In genomic region chr1:9942939-9943807, GRCh38 we compare ENCODE assay signal across 8 cellular contexts. TPM values are rescaled to one million over a fixed set of nuclear protein-coding genes. Genes with fewer than 3 reads are reported as not detected.
DNase-seq lines count a peak whose midpoint lies in the region; ATAC-seq and TF ChIP-seq lines count a peak whose summit lies in the region.

LZIC (minus strand) TSS chr1:9943391; CDS start chr1:9936619, 6,772 bp downstream.
NMNAT1 (plus strand) TSS chr1:9943475; CDS start chr1:9972074, 28,599 bp downstream.

- peaks cover 20% of the 10 kb centered on the region for H3K4me1 Mint-ChIP-seq in activated T-cell treated with anti-CD3 and anti-CD28 coated beads, Interleukin-2, amount 50 U/mL, for 4 hours (ENCODE audit: low read depth)

- peak within 1 kb of the TSS; percentile 99 for H3K4me3 Mint-ChIP-seq in activated T-cell treated with anti-CD3 and anti-CD28 coated beads, Interleukin-2, amount 50 U/mL, for 4 hours

- ATAC-seq in GM21619 (IDR thresholded peaks at IDR 0.05; ENCODE audit: unreplicated experiment), result peak; percentile 92
- ATAC-seq in activated T-cell treated with anti-CD3 and anti-CD28 coated beads, Interleukin-2, amount 50 U/mL, for 4 hours, result peak; percentile 98

- H3K36me3 Mint-ChIP-seq in activated T-cell treated with anti-CD3 and anti-CD28 coated beads, Interleukin-2, amount 50 U/mL, for 4 hours (ENCODE audit: insufficient read depth), result peaks cover 15% of the 10 kb centered on the region

- no peaks in the 10 kb centered on the region for H3K9me3 Mint-ChIP-seq in activated T-cell treated with anti-CD3 and anti-CD28 coated beads, Interleukin-2, amount 50 U/mL, for 4 hours

- TF ChIP-seq EP300 in Ishikawa (IDR thresholded peaks at IDR 0.05; ENCODE audit: borderline replicate concordance) (peak; percentile 46; the same call in 1 of the 2 replicates), esophagus muscularis mucosa (IDR thresholded peaks at IDR 0.05) (no peak)

- peak within 1 kb of the TSS; percentile 85 to 93 (median 92) for H3K27ac ChIP-seq in esophagus muscularis mucosa (replicated peaks in 1 of 4)
- H3K27ac ChIP-seq in muscle layer of duodenum (ENCODE audit: low read length), result peak within 1 kb of the TSS; percentile 100

- peak within 1 kb of the TSS; percentile 72 to 93 (median 78) for H3K4me3 ChIP-seq in esophagus muscularis mucosa
- H3K4me3 ChIP-seq in muscle layer of duodenum (ENCODE audit: low read depth in 1 of 2, low read length in 2 of 2), result peak within 1 kb of the TSS; percentile 95 to 99

- TF ChIP-seq RAD21 in Ishikawa (IDR thresholded peaks at IDR 0.05; ENCODE audit: low read depth), result no peak

- peak; percentile 62 for TF ChIP-seq POLR2A in esophagus muscularis mucosa (IDR thresholded peaks at IDR 0.05; ENCODE audit: low read depth)

- TF ChIP-seq CTCF in esophagus muscularis mucosa (IDR thresholded peaks at IDR 0.05), result peak in 2 of 3 experiments; percentile 15 to 35

- no peaks in the 10 kb centered on the region for H3K9me3 ChIP-seq in esophagus muscularis mucosa
- H3K9me3 ChIP-seq in muscle layer of duodenum (ENCODE audit: control insufficient read depth in 1 of 2, low read length in 2 of 2), result no peaks in the 10 kb centered on the region

- no peaks in the 10 kb centered on the region for H3K27me3 Mint-ChIP-seq in activated T-cell treated with anti-CD3 and anti-CD28 coated beads, Interleukin-2, amount 50 U/mL, for 4 hours (ENCODE audit: low read depth)

- H3K4me1 ChIP-seq in esophagus muscularis mucosa, result peaks cover 15 to 41% (median 23%) of the 10 kb centered on the region in 4 donors
- H3K4me1 ChIP-seq in muscle layer of duodenum (ENCODE audit: control insufficient read depth in 1 of 2, insufficient read depth in 2 of 2, low read length in 2 of 2), result peaks cover 4 to 24% of the 10 kb centered on the region in 2 donors

- H3K36me3 ChIP-seq in esophagus muscularis mucosa (peaks cover 0 to 32% (median 14%) of the 10 kb centered on the region in 4 donors), muscle layer of duodenum (ENCODE audit: control insufficient read depth in 1 of 2, insufficient read depth in 2 of 2, low read length in 2 of 2) (peaks cover 0 to 18% of the 10 kb centered on the region in 2 donors)

- no peaks in the 10 kb centered on the region for H3K27me3 ChIP-seq in esophagus muscularis mucosa
- no peaks in the 10 kb centered on the region for H3K27me3 ChIP-seq in muscle layer of duodenum (ENCODE audit: low read depth, low read length)

- 0% methylated on average over 20 of the region's 55 CpGs for WGBS in esophagus muscularis mucosa

- DNase-seq in DMS153 treated with DMSO at 0.1 percent for 48 hours (lab: John Stamatoyannopoulos, UW; ENCODE audit: unreplicated experiment), result peak; percentile 91
- DNase-seq in activated T-cell treated with anti-CD3 and anti-CD28 coated beads, Interleukin-2, amount 50 U/mL, for 4 hours, result peak; percentile 83
- DNase-seq in esophagus muscularis mucosa (ENCODE audit: extremely low spot score), result peak; percentile 98
- peak; percentile 79 to 84 for DNase-seq in stimulated activated CD8-positive, alpha-beta memory T cell treated with anti-CD3 and anti-CD28 coated beads, Interleukin-7, amount 100 ng/mL, for 1 hour (ENCODE audit: low read depth in 2 of 2)

- intact Hi-C loops in esophagus muscularis mucosa (cut with DNase I), result loop anchor here (2.0 kb wide), 1 partner anchor 68 kb away; no protein-coding TSS in a partner anchor

TF ChIP-seq in Ishikawa, 13 proteins besides CTCF, POLR2A, EP300 and RAD21 (continues in another document):
- TF ChIP-seq CEBPB (IDR thresholded peaks at IDR 0.05) (no peak), REST (IDR thresholded peaks at IDR 0.05; ENCODE audit: low read depth) (peak; percentile 33; the same call in 1 of the 2 replicates), TCF12 (IDR thresholded peaks at IDR 0.05; ENCODE audit: low read depth) (peak; percentile 88; the same call in 1 of the 2 replicates), ZBTB7A (IDR thresholded peaks at IDR 0.05; ENCODE audit: low read depth) (no peak), MAX (IDR thresholded peaks at IDR 0.05) (peak; percentile 87), EGR1 (IDR thresholded peaks at IDR 0.05) (0 out of 2 replicates have a peak, but pooled peaks have one; percentile 5), NFIC (IDR thresholded peaks at IDR 0.05) (peak; percentile 53), YY1 (IDR thresholded peaks at IDR 0.05; ENCODE audit: low read depth) (peak; percentile 71), FOXM1 (IDR thresholded peaks at IDR 0.05; ENCODE audit: borderline replicate concordance, low read depth) (no peak), TEAD4 (IDR thresholded peaks at IDR 0.05) (peak; percentile 21; the same call in 1 of the 2 replicates)

TF ChIP-seq in PFSK-1, 5 proteins besides CTCF, POLR2A, EP300 and RAD21:
- TF ChIP-seq REST (IDR thresholded peaks at IDR 0.05; ENCODE audit: insufficient read depth in 1 of 2, low read depth in 2 of 2, low read length in 2 of 2) (0 out of 4 replicates have a peak, but pooled peaks have one; percentile 13 to 45), FOXP2 (optimal IDR thresholded peaks at IDR 0.05; ENCODE audit: borderline replicate concordance, extremely low read depth, extremely low read length, insufficient read depth) (peak; percentile 74), SIN3A (IDR thresholded peaks at IDR 0.05; ENCODE audit: borderline replicate concordance, insufficient read depth, low read length) (peak; percentile 76), TAF1 (IDR thresholded peaks at IDR 0.05; ENCODE audit: borderline replicate concordance, insufficient read depth, low read length) (peak; percentile 87; the same call in 1 of the 2 replicates), POLR2AphosphoS5 (IDR thresholded peaks at IDR 0.05; ENCODE audit: low read depth, low read length) (peak; percentile 81)

RNA-seq across cellular contexts. Expression of gene LZIC, which starts in this region (rescaled TPM):
- 13.8 TPM for polyA plus RNA-seq in PFSK-1 (2012; ENCODE audit: insufficient read length, low read depth)
- total RNA-seq in activated T-cell treated with anti-CD3 and anti-CD28 coated beads, Interleukin-2, amount 50 U/mL, for 4 hours, result 10 to 100 TPM; 31.4 to 35.5 (median 35.5) TPM
- total RNA-seq in esophagus muscularis mucosa, result 10 to 100 TPM; 25.4 to 30.6 (median 27.7) TPM

RNA-seq across cellular contexts. Expression of gene NMNAT1, which starts in this region (rescaled TPM):
- 6.0 TPM for polyA plus RNA-seq in PFSK-1 (2012; ENCODE audit: insufficient read length, low read depth)
- 1 to 10 TPM; 3.8 to 5.9 (median 4.4) TPM for total RNA-seq in activated T-cell treated with anti-CD3 and anti-CD28 coated beads, Interleukin-2, amount 50 U/mL, for 4 hours
- 1 to 10 TPM; 5.0 to 9.8 (median 7.4) TPM for total RNA-seq in esophagus muscularis mucosa

Comparison
In these comparisons a context has a peak if more than half of its experiments do, and no peak if none do; other contexts are left out.
1. Peak in every context shown above with its lines: DNase-seq, ATAC-seq, H3K4me3 ChIP-seq and H3K27ac ChIP-seq.